15 cellular contexts compared by ENCODE assay signal in genomic region chr2:159145745-159146359, GRCh38.
"Had no signal": no experiment of that assay in that cellular context is flagged by ENCODE, and none has a peak within 500 bp of the region (broad histone marks: within the 10 kb centered on the region; RNA-seq: fewer than 3 reads in every experiment).

No MANE protein-coding gene starts in this region.

- H3K27me3 Mint-ChIP-seq: activated naive CD8-positive, alpha-beta T cell treated with anti-CD3 and anti-CD28 coated beads, Interleukin-2, amount 10 ng/mL, durations not matched to agents 7 days and 5 days had no signal

- DNase-seq: activated B cell treated with CpG ODN at 0.5 μM for 24 hours; activated CD4-positive, alpha-beta T cell treated with anti-CD3 and anti-CD28 coated beads for 48 hours; activated CD8-positive, alpha-beta T cell treated with anti-CD3 and anti-CD28 coated beads, Interleukin-2, amount 10 ng/mL, durations not matched to agents 7 days and 5 days; activated naive CD8-positive, alpha-beta T cell treated with anti-CD3 and anti-CD28 coated beads, Interleukin-2, amount 10 ng/mL, durations not matched to agents 7 days and 5 days; islet precursor cell; occipital lobe; stimulated activated CD4-positive, alpha-beta T cell treated with anti-CD3 and anti-CD28 coated beads, Interleukin-4, amount 100 ng/mL, for 4 hours; stimulated activated CD8-positive, alpha-beta memory T cell treated with anti-CD3 and anti-CD28 coated beads, Interleukin-4, amount 100 ng/mL, for 48 hours; stimulated activated naive CD8-positive, alpha-beta T cell treated with anti-CD3 and anti-CD28 coated beads, Interleukin-15, Interleukin-2, amounts not matched to agents 100 U/mL and 50 U/mL, for 24 hours; SW 1271 had no signal

- H3K4me3 Mint-ChIP-seq: activated B cell treated with CpG ODN at 0.5 μM for 24 hours; activated CD8-positive, alpha-beta T cell treated with anti-CD3 and anti-CD28 coated beads, Interleukin-2, amount 10 ng/mL, durations not matched to agents 7 days and 5 days; activated naive CD8-positive, alpha-beta T cell treated with anti-CD3 and anti-CD28 coated beads, Interleukin-2, amount 10 ng/mL, durations not matched to agents 7 days and 5 days; memory B cell had no signal

- H3K4me3 ChIP-seq: gastroesophageal sphincter, smooth muscle cell had no signal

- H3K9me3 ChIP-seq: gastroesophageal sphincter, suprapubic skin had no signal

- H3K9me3 Mint-ChIP-seq: activated B cell treated with CpG ODN at 0.5 μM for 24 hours; activated naive CD8-positive, alpha-beta T cell treated with anti-CD3 and anti-CD28 coated beads, Interleukin-2, amount 10 ng/mL, durations not matched to agents 7 days and 5 days; memory B cell; naive thymus-derived CD8-positive, alpha-beta T cell had no signal

- H3K36me3 Mint-ChIP-seq: activated naive CD8-positive, alpha-beta T cell treated with anti-CD3 and anti-CD28 coated beads, Interleukin-2, amount 10 ng/mL, durations not matched to agents 7 days and 5 days; memory B cell; naive thymus-derived CD8-positive, alpha-beta T cell had no signal

- H3K27ac ChIP-seq: gastroesophageal sphincter had no signal

- H3K27ac Mint-ChIP-seq: activated B cell treated with CpG ODN at 0.5 μM for 24 hours; activated CD8-positive, alpha-beta T cell treated with anti-CD3 and anti-CD28 coated beads, Interleukin-2, amount 10 ng/mL, durations not matched to agents 7 days and 5 days; activated naive CD8-positive, alpha-beta T cell treated with anti-CD3 and anti-CD28 coated beads, Interleukin-2, amount 10 ng/mL, durations not matched to agents 7 days and 5 days; memory B cell had no signal

- ATAC-seq: activated CD8-positive, alpha-beta T cell treated with anti-CD3 and anti-CD28 coated beads, Interleukin-2, amount 10 ng/mL, durations not matched to agents 7 days and 5 days; gastroesophageal sphincter; naive thymus-derived CD8-positive, alpha-beta T cell; stimulated activated naive CD8-positive, alpha-beta T cell treated with anti-CD3 and anti-CD28 coated beads, Interleukin-15, Interleukin-2, amounts not matched to agents 100 U/mL and 50 U/mL, for 24 hours had no signal

- H3K4me1 Mint-ChIP-seq: activated B cell treated with CpG ODN at 0.5 μM for 24 hours; activated naive CD8-positive, alpha-beta T cell treated with anti-CD3 and anti-CD28 coated beads, Interleukin-2, amount 10 ng/mL, durations not matched to agents 7 days and 5 days had no signal

- H3K27me3 ChIP-seq: gastroesophageal sphincter, suprapubic skin had no signal
